ENCODE assay signal across 16 cellular contexts in genomic region chr16:56795011-56795410, GRCh38.
"Had no signal": no experiment of that assay in that cellular context is flagged by ENCODE, and none has a peak within 500 bp of the region (broad histone marks: within the 10 kb centered on the region; RNA-seq: fewer than 3 reads in every experiment).

No MANE protein-coding gene starts in this region.

- DNase-seq: activated CD4-positive, alpha-beta T cell treated with anti-CD3 and anti-CD28 coated beads, Interleukin-2, amount 50 U/mL, for 1 hour; activated CD8-positive, alpha-beta memory T cell treated with anti-CD3 and anti-CD28 coated beads for 24 hours; activated naive CD4-positive, alpha-beta T cell; activated naive CD8-positive, alpha-beta T cell treated with anti-CD3 and anti-CD28 coated beads, Interleukin-2, amount 50 U/mL, for 24 hours; aorta; hippocampal formation; left ventricle myocardium superior; nucleus accumbens; posterior cingulate gyrus; stimulated activated CD4-positive, alpha-beta T cell treated with anti-CD3 and anti-CD28 coated beads, Interleukin-15, amount 100 ng/mL, for 24 hours; stimulated activated CD4-positive, alpha-beta T cell treated with anti-CD3 and anti-CD28 coated beads, Interleukin-4, amount 100 ng/mL, for 1 hour; stimulated activated naive CD4-positive, alpha-beta T cell; tibial artery had no signal

- H3K4me1 Mint-ChIP-seq: activated naive CD8-positive, alpha-beta T cell treated with anti-CD3 and anti-CD28 coated beads, Interleukin-2, amount 50 U/mL, for 24 hours had no signal

- H3K27me3 Mint-ChIP-seq: activated naive CD8-positive, alpha-beta T cell treated with anti-CD3 and anti-CD28 coated beads, Interleukin-2, amount 50 U/mL, for 24 hours; natural killer cell treated with Interleukin-12 subunit alpha and Interleukin-12 subunit beta and Interleukin-15 and Interleukin-18, amount 100 ng/mL, for 72 hours had no signal

- H3K9me3 Mint-ChIP-seq: activated naive CD8-positive, alpha-beta T cell treated with anti-CD3 and anti-CD28 coated beads, Interleukin-2, amount 50 U/mL, for 24 hours; activated T-helper 1 cell treated with anti-CD3 and anti-CD28 coated beads, Interleukin-12 subunit alpha, Interleukin-12 subunit beta, Interleukin-2, Interleukin-4 antibody, amounts not matched to agents 30 ng/mL and 10 ng/mL and 1 ng/mL, durations not matched to agents 14 hours and 24 hours and 36 hours; natural killer cell treated with Interleukin-12 subunit alpha and Interleukin-12 subunit beta and Interleukin-15 and Interleukin-18, amount 100 ng/mL, for 72 hours had no signal

- H3K36me3 Mint-ChIP-seq: natural killer cell treated with Interleukin-12 subunit alpha and Interleukin-12 subunit beta and Interleukin-15 and Interleukin-18, amount 100 ng/mL, for 72 hours had no signal

- ATAC-seq: activated CD4-positive, CD25-positive, alpha-beta regulatory T cell treated with anti-CD3 and anti-CD28 coated beads, Interleukin-2, amount 50 U/mL, for 24 hours; activated naive CD8-positive, alpha-beta T cell treated with anti-CD3 and anti-CD28 coated beads, Interleukin-2, amount 50 U/mL, for 24 hours; left ventricle myocardium superior; natural killer cell treated with Interleukin-12 subunit alpha and Interleukin-12 subunit beta and Interleukin-15 and Interleukin-18, amount 100 ng/mL, for 72 hours had no signal

- H3K27ac Mint-ChIP-seq: activated naive CD8-positive, alpha-beta T cell treated with anti-CD3 and anti-CD28 coated beads, Interleukin-2, amount 50 U/mL, for 24 hours; activated T-helper 1 cell treated with anti-CD3 and anti-CD28 coated beads, Interleukin-12 subunit alpha, Interleukin-12 subunit beta, Interleukin-2, Interleukin-4 antibody, amounts not matched to agents 30 ng/mL and 10 ng/mL and 1 ng/mL, durations not matched to agents 14 hours and 24 hours and 36 hours; natural killer cell treated with Interleukin-12 subunit alpha and Interleukin-12 subunit beta and Interleukin-15 and Interleukin-18, amount 100 ng/mL, for 72 hours had no signal

- H3K4me3 Mint-ChIP-seq: activated naive CD8-positive, alpha-beta T cell treated with anti-CD3 and anti-CD28 coated beads, Interleukin-2, amount 50 U/mL, for 24 hours; activated T-helper 1 cell treated with anti-CD3 and anti-CD28 coated beads, Interleukin-12 subunit alpha, Interleukin-12 subunit beta, Interleukin-2, Interleukin-4 antibody, amounts not matched to agents 30 ng/mL and 10 ng/mL and 1 ng/mL, durations not matched to agents 14 hours and 24 hours and 36 hours; natural killer cell treated with Interleukin-12 subunit alpha and Interleukin-12 subunit beta and Interleukin-15 and Interleukin-18, amount 100 ng/mL, for 72 hours had no signal
